In genomic region chr15:35003928-35004327, GRCh38 we compare ENCODE assay signal across 17 cellular contexts. TPM values are rescaled to one million over a fixed set of nuclear protein-coding genes. Genes with fewer than 3 reads are reported as not detected.
DNase-seq lines count a peak whose midpoint lies in the region; ATAC-seq and TF ChIP-seq lines count a peak whose summit lies in the region.
"Had no signal": no experiment of that assay in that cellular context is flagged by ENCODE, and none has a peak within 500 bp of the region (broad histone marks: within the 10 kb centered on the region; RNA-seq: fewer than 3 reads in every experiment).

No MANE protein-coding gene starts in this region.

- H3K9me3 ChIP-seq in right atrium auricular region = no peaks in the 10 kb centered on the region
- H3K9me3 ChIP-seq: BLaER1 had no signal

- ATAC-seq in Right ventricle myocardium superior (ENCODE audit: poor library complexity) (peak; percentile 91), left cardiac atrium (peak; percentile 70 to 80)
- ATAC-seq in activated CD4-positive, alpha-beta T cell treated with anti-CD3 and anti-CD28 coated beads for 36 hours = no peak
- ATAC-seq: CD8-positive, alpha-beta T cell; GM23338; HepG2 had no signal

- H3K4me3 Mint-ChIP-seq in mesothelial cell of epicardium = no peak overlapping the region
- no peak overlapping the region for H3K4me3 Mint-ChIP-seq in activated CD4-positive, alpha-beta T cell treated with anti-CD3 and anti-CD28 coated beads for 36 hours
- H3K4me3 Mint-ChIP-seq: CD14-positive monocyte; CD8-positive, alpha-beta T cell; GM23338; H9 had no signal

- H3K4me1 ChIP-seq in right atrium auricular region = peaks cover 0 to 4% of the 10 kb centered on the region in 2 donors
- H3K4me1 ChIP-seq: BLaER1 had no signal

- peak overlapping the region; percentile 73 for H3K27ac Mint-ChIP-seq in mesothelial cell of epicardium
- H3K27ac Mint-ChIP-seq in activated CD4-positive, alpha-beta T cell treated with anti-CD3 and anti-CD28 coated beads for 36 hours = no peak overlapping the region
- H3K27ac Mint-ChIP-seq: CD14-positive monocyte; CD8-positive, alpha-beta T cell; GM23338; H9 had no signal

- no peaks in the 10 kb centered on the region for H3K9me3 Mint-ChIP-seq in mesothelial cell of epicardium
- no peaks in the 10 kb centered on the region for H3K9me3 Mint-ChIP-seq in activated CD4-positive, alpha-beta T cell treated with anti-CD3 and anti-CD28 coated beads for 36 hours (ENCODE audit: low read depth)
- H3K9me3 Mint-ChIP-seq: CD8-positive, alpha-beta T cell; GM23338 had no signal

- H3K27me3 ChIP-seq in right atrium auricular region = no peaks in the 10 kb centered on the region
- H3K27me3 ChIP-seq: BLaER1 had no signal

- H3K27ac ChIP-seq in right atrium auricular region = peak overlapping the region in 1 of 2 donors; percentile 56
- H3K27ac ChIP-seq: BLaER1 had no signal

- intact Hi-C loops in Right ventricle myocardium superior (cut with DNase I) (no loop called here), left cardiac atrium (cut with DNase I) (no loop called here)
- intact Hi-C loops in activated CD4-positive, alpha-beta T cell treated with anti-CD3 and anti-CD28 coated beads for 36 hours (cut with DNase I, micrococcal nuclease) = no loop called here

- POLR2A ChIA-PET in activated CD4-positive, alpha-beta T cell treated with anti-CD3 and anti-CD28 coated beads for 36 hours (lab: Charles Lee) = no interaction called here

- no peaks in the 10 kb centered on the region for H3K36me3 ChIP-seq in right atrium auricular region
- H3K36me3 ChIP-seq: BLaER1 had no signal

- no peak overlapping the region for H3K4me3 ChIP-seq in right atrium auricular region
- H3K4me3 ChIP-seq: BLaER1, GM23338 had no signal

- TF ChIP-seq CTCF in right atrium auricular region (IDR thresholded peaks at IDR 0.05) (no peak), mesothelial cell of epicardium (IDR thresholded peaks at IDR 0.05; ENCODE audit: unreplicated experiment) (no peak)

- H3K36me3 Mint-ChIP-seq in mesothelial cell of epicardium = no peaks in the 10 kb centered on the region
- H3K36me3 Mint-ChIP-seq in activated CD4-positive, alpha-beta T cell treated with anti-CD3 and anti-CD28 coated beads for 36 hours (ENCODE audit: low read depth) = no peaks in the 10 kb centered on the region
- H3K36me3 Mint-ChIP-seq: CD14-positive monocyte; CD8-positive, alpha-beta T cell had no signal

- peaks cover 18% of the 10 kb centered on the region for H3K4me1 Mint-ChIP-seq in mesothelial cell of epicardium
- no peaks in the 10 kb centered on the region for H3K4me1 Mint-ChIP-seq in activated CD4-positive, alpha-beta T cell treated with anti-CD3 and anti-CD28 coated beads for 36 hours

- H3K27me3 Mint-ChIP-seq in mesothelial cell of epicardium (ENCODE audit: low read depth) = no peaks in the 10 kb centered on the region
- H3K27me3 Mint-ChIP-seq in activated CD4-positive, alpha-beta T cell treated with anti-CD3 and anti-CD28 coated beads for 36 hours = no peaks in the 10 kb centered on the region

- CTCF ChIA-PET in activated CD4-positive, alpha-beta T cell treated with anti-CD3 and anti-CD28 coated beads for 36 hours (lab: Charles Lee) = no interaction called here

- DNase-seq in Right ventricle myocardium superior = no peak
- no peak for DNase-seq in right atrium auricular region (ENCODE audit: low spot score)
- DNase-seq in left cardiac atrium = no peak
- no peak for DNase-seq in mesothelial cell of epicardium (ENCODE audit: low spot score in 2 of 2, unreplicated experiment in 2 of 2)
- no peak for DNase-seq in activated CD4-positive, alpha-beta T cell treated with anti-CD3 and anti-CD28 coated beads for 36 hours
- DNase-seq in HuH-7 (ENCODE audit: low spot score) = no peak
- no peak for DNase-seq in NCI-H2029 treated with DMSO at 0.1 percent for 48 hours (lab: John Stamatoyannopoulos, UW)
- DNase-seq: 8988T; Calu3; CD8-positive, alpha-beta T cell; DMS79 treated with DMSO at 0.1 percent for 48 hours; GF-D8; H9 had no signal

RNA-seq across cellular contexts. Expression of gene ZNF770, which starts 15.8 kb away (rescaled TPM):
- total RNA-seq in Right ventricle myocardium superior = 41.8 TPM
- total RNA-seq in right atrium auricular region = 10 to 100 TPM; 17.6 to 35.4 TPM
- 10 to 100 TPM; 33.7 to 35.8 TPM for total RNA-seq in left cardiac atrium
- total RNA-seq in mesothelial cell of epicardium = 76.3 to 77.8 TPM (median 76.8 TPM) in 3 replicates
- 10 to 100 TPM; 64.1 to 65.1 TPM for total RNA-seq in activated CD4-positive, alpha-beta T cell treated with anti-CD3 and anti-CD28 coated beads for 36 hours

RNA-seq across cellular contexts. Expression of gene AQR, which starts 34.4 kb away (rescaled TPM):
- total RNA-seq in Right ventricle myocardium superior (8.3 TPM), right atrium auricular region (10 to 100 TPM; 12.5 to 14.5 TPM), left cardiac atrium (10 to 100 TPM; 12.9 to 14.3 TPM), mesothelial cell of epicardium (38.5 to 46.2 TPM (median 41.7 TPM) in 3 replicates)
- total RNA-seq in activated CD4-positive, alpha-beta T cell treated with anti-CD3 and anti-CD28 coated beads for 36 hours = 10 to 100 TPM; 39.2 to 62.0 TPM
